ENCODE assay signal across 15 cellular contexts in the genomic region with DNA sequence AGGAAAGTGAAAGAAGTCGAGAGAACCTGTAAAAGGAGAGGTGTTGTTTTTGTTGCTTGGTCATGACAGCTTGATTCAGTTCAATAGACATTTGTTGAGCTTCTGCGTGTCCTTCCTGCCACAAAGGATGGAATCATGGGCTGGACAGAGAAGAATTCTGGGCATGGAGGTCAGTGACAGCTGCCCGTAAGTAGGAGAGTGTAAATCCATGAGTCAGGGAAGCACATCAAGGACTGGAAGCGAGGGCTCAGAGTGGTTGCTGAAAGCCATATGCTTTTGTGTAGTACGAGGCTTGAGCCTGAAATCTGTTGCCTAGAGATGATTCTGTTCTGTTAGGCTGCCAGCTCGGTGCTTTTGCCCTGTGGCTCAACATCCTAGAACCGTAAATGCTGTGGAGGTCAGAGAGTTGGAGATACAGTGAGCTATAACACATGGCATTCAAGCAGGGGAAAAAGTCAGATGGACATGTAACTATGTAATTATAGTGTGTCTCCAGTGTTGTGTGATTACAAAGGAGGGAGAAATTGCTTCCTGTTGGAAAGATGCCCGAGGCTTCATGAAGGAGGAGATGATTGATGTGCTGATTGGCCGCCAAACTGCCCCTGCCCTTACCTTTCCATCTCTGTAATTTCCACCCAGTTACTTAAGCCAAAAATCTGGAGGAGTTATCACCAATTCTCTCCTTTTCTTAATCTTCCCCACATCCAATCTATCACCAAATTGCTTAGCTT.
A peak's percentile ranks its signal among the peaks of the same experiment; 100 is the strongest.
DNase-seq lines count a peak whose midpoint lies in the region; ATAC-seq lines count a peak whose summit lies in the region.
"Had no signal": no experiment of that assay in that cellular context is flagged by ENCODE, and none has a peak within 500 bp of the region (broad histone marks: within the 10 kb centered on the region; RNA-seq: fewer than 3 reads in every experiment).

No MANE protein-coding gene starts in this region.

- ATAC-seq in GM21528 (IDR thresholded peaks at IDR 0.05; ENCODE audit: low FRiP score, unreplicated experiment) = no peak
- no peak for ATAC-seq in GM21619 (IDR thresholded peaks at IDR 0.05; ENCODE audit: unreplicated experiment)
- no peak for ATAC-seq in HG02870 (IDR thresholded peaks at IDR 0.05; ENCODE audit: unreplicated experiment)
- ATAC-seq: gastrocnemius medialis had no signal

- no peak overlapping the region for H3K27ac ChIP-seq in caudate nucleus (ENCODE audit: low read depth, low read length)
- H3K27ac ChIP-seq: C4-2B, gastrocnemius medialis, parathyroid adenoma had no signal

- DNase-seq in DMS53 treated with DMSO at 0.1 percent for 48 hours (lab: John Stamatoyannopoulos, UW; ENCODE audit: unreplicated experiment) (peak; percentile 14), NCI-H1417 treated with DMSO at 0.1 percent for 48 hours (lab: John Stamatoyannopoulos, UW) (peak; percentile 96), NCI-H748 (lab: John Stamatoyannopoulos, UW; ENCODE audit: unreplicated experiment) (peak; percentile 94), myocyte (ENCODE audit: low read depth) (peak; percentile 75), caudate nucleus (lab: John Stamatoyannopoulos, UW) (no peak)
- DNase-seq: activated CD4-positive, alpha-beta T cell treated with anti-CD3 and anti-CD28 coated beads, Interleukin-2, amount 50 U/mL, for 48 hours; activated effector memory CD4-positive, alpha-beta T cell treated with Interleukin-2 at 50 U/mL for 16 hours; gastrocnemius medialis; immature natural killer cell; IMR-90 had no signal

Comparison
In these comparisons a context has a peak if more than half of its experiments do, and no peak if none do; other contexts are left out.
1. DNase-seq: peak in DMS53 treated with DMSO at 0.1 percent for 48 hours (single experiment), NCI-H1417 treated with DMSO at 0.1 percent for 48 hours (single experiment), NCI-H748 (single experiment) and myocyte (single experiment); none in caudate nucleus (0 of 61).